9 cellular contexts compared by ENCODE assay signal in genomic region chr2:74003494-74004211, GRCh38. TPM values are rescaled to one million over a fixed set of nuclear protein-coding genes. Genes with fewer than 3 reads are reported as not detected.
DNase-seq lines count a peak whose midpoint lies in the region; ATAC-seq and TF ChIP-seq lines count a peak whose summit lies in the region.
"Had no signal": no experiment of that assay in that cellular context is flagged by ENCODE, and none has a peak within 500 bp of the region (broad histone marks: within the 10 kb centered on the region; RNA-seq: fewer than 3 reads in every experiment).

No MANE protein-coding gene starts in this region.

- 38 to 50% (median 39%) methylated on average over 16 of the region's 16 CpGs for WGBS in psoas muscle, 3 donors

- H3K4me3 ChIP-seq in NT2/D1 (ENCODE audit: insufficient read length, low read depth) (peak overlapping the region; percentile 64), psoas muscle (peak overlapping the region; percentile 73)

- peak overlapping the region; percentile 11 for H3K9ac ChIP-seq in NT2/D1 (ENCODE audit: insufficient read length, low read depth)

- H3K4me1 ChIP-seq in NT2/D1 (ENCODE audit: insufficient read depth, insufficient read length) (peaks cover 23% of the 10 kb centered on the region), psoas muscle (peaks cover 11% of the 10 kb centered on the region)

- no peak for TF ChIP-seq CTCF in psoas muscle (IDR thresholded peaks at IDR 0.05)

- DNase-seq in DMS79 (lab: John Stamatoyannopoulos, UW), result peak; percentile 24
- DNase-seq in DMS79 treated with DMSO at 0.1 percent for 48 hours (lab: John Stamatoyannopoulos, UW), result no peak
- no peak for DNase-seq in NT2/D1 (ENCODE audit: low read depth, low spot score)
- DNase-seq in fibroblast of gingiva (ENCODE audit: low read depth), result peak; percentile 68
- peak; percentile 58 to 66 for DNase-seq in psoas muscle

- H3K36me3 ChIP-seq in NT2/D1 (ENCODE audit: insufficient read depth, insufficient read length, low read length) (peaks cover 8% of the 10 kb centered on the region), psoas muscle (ENCODE audit: insufficient read depth in 1 of 2, low read depth in 1 of 2) (no peaks in the 10 kb centered on the region)

- intact Hi-C loops in psoas muscle (cut with DNase I), result no loop called here

- no peak overlapping the region for H3K27ac ChIP-seq in psoas muscle
- H3K27ac ChIP-seq: 22Rv1 had no signal

- ATAC-seq in psoas muscle (peak; percentile 39 to 70 (median 64)), GM19324 (IDR thresholded peaks at IDR 0.05; ENCODE audit: low FRiP score, unreplicated experiment) (no peak), HG03108 (IDR thresholded peaks at IDR 0.05; ENCODE audit: unreplicated experiment) (no peak), GM19463 (IDR thresholded peaks at IDR 0.05; ENCODE audit: unreplicated experiment) (no peak)

- H3K9me3 ChIP-seq in NT2/D1 (ENCODE audit: insufficient read depth, low read length) (no peaks in the 10 kb centered on the region), psoas muscle (no peaks in the 10 kb centered on the region)

- H3K27me3 ChIP-seq in NT2/D1 (ENCODE audit: insufficient read depth, insufficient read length) (peaks cover 10% of the 10 kb centered on the region), psoas muscle (ENCODE audit: insufficient read depth in 3 of 3, low read length in 2 of 3) (no peaks in the 10 kb centered on the region)

RNA-seq across cellular contexts. Expression of gene TET3, which starts 18.9 kb away (rescaled TPM):
- 1 to 10 TPM; 1.7 to 4.8 (median 3.9) TPM for total RNA-seq in psoas muscle
- polyA plus RNA-seq in psoas muscle, result 10 to 100 TPM in 1 of 3 donors, 1 to 10 TPM in 1, under 1 TPM in 1; 0.56 to 11.2 (median 1.0) TPM

Comparison
In these comparisons a context has a peak if more than half of its experiments do, and no peak if none do; other contexts are left out.
1. DNase-seq: peak in DMS79 (single experiment), fibroblast of gingiva (single experiment) and psoas muscle (2 of 2); none in DMS79 treated with DMSO at 0.1 percent for 48 hours (single experiment) and NT2/D1 (single experiment).
2. ATAC-seq: peak in psoas muscle (4 of 4); none in GM19324 (single experiment), HG03108 (single experiment) and GM19463 (single experiment).